11 cellular contexts compared by ENCODE assay signal in the genomic region with DNA sequence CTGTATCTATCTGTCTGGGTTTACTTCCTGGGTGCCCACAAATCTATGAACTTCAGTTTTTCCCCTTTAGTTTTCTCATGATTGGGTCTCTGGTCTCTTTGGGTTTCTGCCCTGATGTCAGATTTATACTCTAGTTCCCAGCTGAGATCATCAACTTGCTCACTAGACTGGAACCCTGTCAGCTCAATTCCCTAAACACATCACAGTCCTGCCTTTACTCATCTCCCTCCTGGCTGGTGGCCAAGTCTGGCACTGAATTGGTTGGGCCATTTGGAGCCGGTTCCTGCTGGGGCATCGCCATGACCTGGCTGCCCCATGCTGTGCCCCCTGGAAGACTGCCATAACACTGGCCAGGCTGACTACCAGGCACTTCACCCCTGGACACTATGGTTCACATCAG.
DNase-seq lines count a peak whose midpoint lies in the region; ATAC-seq and TF ChIP-seq lines count a peak whose summit lies in the region.
"Had no signal": no experiment of that assay in that cellular context is flagged by ENCODE, and none has a peak within 500 bp of the region (broad histone marks: within the 10 kb centered on the region; RNA-seq: fewer than 3 reads in every experiment).

No MANE protein-coding gene starts in this region.

- intact Hi-C loops in posterior vena cava (cut with DNase I) = no loop called here
- intact Hi-C loops in testis (cut with DNase I; ENCODE audit: low total_unique reads) = no loop called here

- no peak overlapping the region for H3K27ac Mint-ChIP-seq in GM23338

- in situ Hi-C loops in G401 (cut with HindIII; ENCODE audit: low sequenced_read_pairs) = no loop called here

- H3K4me3 Mint-ChIP-seq in GM23338 = no peak overlapping the region

- H3K27ac ChIP-seq in GM23338 (ENCODE audit: low read depth) (no peak overlapping the region), testis (no peak overlapping the region)
- H3K27ac ChIP-seq: cardiac muscle cell had no signal

- WGBS in testis, 2 donors = 60 to 84% methylated on average over 1 to 2 of the region's 2 CpGs

- no peaks in the 10 kb centered on the region for H3K27me3 ChIP-seq in GM23338 (ENCODE audit: insufficient read depth)
- no peaks in the 10 kb centered on the region for H3K27me3 ChIP-seq in testis
- H3K27me3 ChIP-seq: cardiac muscle cell had no signal

- H4K20me1 ChIP-seq in GM23338 (replicated peaks; ENCODE audit: insufficient read depth) = no peaks in the 10 kb centered on the region

- no peaks in the 10 kb centered on the region for H3K79me2 ChIP-seq in GM23338 (replicated peaks; ENCODE audit: insufficient read depth)

- TF ChIP-seq CTCF in GM23338 (conservative IDR thresholded peaks at IDR 0.05; ENCODE audit: low read depth in 2 of 2) = no peak
- no peak for TF ChIP-seq CTCF in testis (IDR thresholded peaks at IDR 0.05)

- H2AFZ ChIP-seq in GM23338 = 0 out of 2 replicates have a peak overlapping the region, but pooled peaks have one; percentile 33

- DNase-seq in G401 (ENCODE audit: low spot score) = peak; percentile 10
- no peak for DNase-seq in GM23338 (ENCODE audit: low spot score)
- DNase-seq in NCI-H446 treated with DMSO at 0.1 percent for 48 hours (lab: John Stamatoyannopoulos, UW) = peak; percentile 74
- peak; percentile 63 for DNase-seq in left kidney (ENCODE audit: low read depth, low spot score)
- DNase-seq in posterior vena cava (ENCODE audit: low spot score) = no peak
- DNase-seq in testis = no peak
- no peak for DNase-seq in COLO829 (ENCODE audit: low spot score)
- DNase-seq: foreskin melanocyte, mammary epithelial cell had no signal

- no peaks in the 10 kb centered on the region for H3F3A ChIP-seq in GM23338 (replicated peaks; ENCODE audit: low read depth)

- no peak overlapping the region for H3K4me3 ChIP-seq in GM23338
- no peak overlapping the region for H3K4me3 ChIP-seq in testis
- H3K4me3 ChIP-seq: cardiac muscle cell had no signal

- H3K4me1 ChIP-seq in GM23338 (ENCODE audit: insufficient read depth) (peaks cover 10% of the 10 kb centered on the region; the same call in 1 of the 2 replicates), testis (no peaks in the 10 kb centered on the region)

- H3K4me2 ChIP-seq in GM23338 = no peak overlapping the region

- ATAC-seq in GM23338 (no peak), GM21528 (IDR thresholded peaks at IDR 0.05; ENCODE audit: low FRiP score, unreplicated experiment) (no peak)

- H3K36me3 ChIP-seq in GM23338 (ENCODE audit: insufficient read depth) (no peaks in the 10 kb centered on the region), testis (ENCODE audit: low read depth, missing control alignments) (no peaks in the 10 kb centered on the region)
- H3K36me3 ChIP-seq: cardiac muscle cell had no signal

- H3K27me3 Mint-ChIP-seq in GM23338 (ENCODE audit: insufficient read depth, low read depth, poor library complexity) = no peaks in the 10 kb centered on the region

- H3K9me2 ChIP-seq in GM23338 (ENCODE audit: insufficient read depth) = no peaks in the 10 kb centered on the region

- H3K36me3 Mint-ChIP-seq in GM23338 (ENCODE audit: low read depth) = no peaks in the 10 kb centered on the region

- H3K9me3 Mint-ChIP-seq in GM23338 = no peaks in the 10 kb centered on the region

- H3K9me3 ChIP-seq in testis = no peaks in the 10 kb centered on the region

- peaks cover 5% of the 10 kb centered on the region; the same call in 2 of the 3 replicates for H3K4me1 Mint-ChIP-seq in GM23338

- TF ChIP-seq POLR2A in testis (IDR thresholded peaks at IDR 0.05) = no peak

TF ChIP-seq in GM23338, 12 proteins besides CTCF, POLR2A, EP300 and RAD21 (continues in another document):
- TF ChIP-seq EZH2 (IDR thresholded peaks at IDR 0.05; ENCODE audit: low read depth, unreplicated experiment) (no peak), STAT1 (IDR thresholded peaks at IDR 0.05; ENCODE audit: unreplicated experiment) (no peak), NANOG (IDR thresholded peaks at IDR 0.05; ENCODE audit: borderline replicate concordance) (no peak), EZH2phosphoT487 (IDR thresholded peaks at IDR 0.05; ENCODE audit: unreplicated experiment) (no peak)
- TF ChIP-seq, protein P1, sequence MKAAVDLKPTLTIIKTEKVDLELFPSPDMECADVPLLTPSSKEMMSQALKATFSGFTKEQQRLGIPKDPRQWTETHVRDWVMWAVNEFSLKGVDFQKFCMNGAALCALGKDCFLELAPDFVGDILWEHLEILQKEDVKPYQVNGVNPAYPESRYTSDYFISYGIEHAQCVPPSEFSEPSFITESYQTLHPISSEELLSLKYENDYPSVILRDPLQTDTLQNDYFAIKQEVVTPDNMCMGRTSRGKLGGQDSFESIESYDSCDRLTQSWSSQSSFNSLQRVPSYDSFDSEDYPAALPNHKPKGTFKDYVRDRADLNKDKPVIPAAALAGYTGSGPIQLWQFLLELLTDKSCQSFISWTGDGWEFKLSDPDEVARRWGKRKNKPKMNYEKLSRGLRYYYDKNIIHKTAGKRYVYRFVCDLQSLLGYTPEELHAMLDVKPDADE (IDR thresholded peaks at IDR 0.05) = no peak
- TF ChIP-seq, protein P2, sequence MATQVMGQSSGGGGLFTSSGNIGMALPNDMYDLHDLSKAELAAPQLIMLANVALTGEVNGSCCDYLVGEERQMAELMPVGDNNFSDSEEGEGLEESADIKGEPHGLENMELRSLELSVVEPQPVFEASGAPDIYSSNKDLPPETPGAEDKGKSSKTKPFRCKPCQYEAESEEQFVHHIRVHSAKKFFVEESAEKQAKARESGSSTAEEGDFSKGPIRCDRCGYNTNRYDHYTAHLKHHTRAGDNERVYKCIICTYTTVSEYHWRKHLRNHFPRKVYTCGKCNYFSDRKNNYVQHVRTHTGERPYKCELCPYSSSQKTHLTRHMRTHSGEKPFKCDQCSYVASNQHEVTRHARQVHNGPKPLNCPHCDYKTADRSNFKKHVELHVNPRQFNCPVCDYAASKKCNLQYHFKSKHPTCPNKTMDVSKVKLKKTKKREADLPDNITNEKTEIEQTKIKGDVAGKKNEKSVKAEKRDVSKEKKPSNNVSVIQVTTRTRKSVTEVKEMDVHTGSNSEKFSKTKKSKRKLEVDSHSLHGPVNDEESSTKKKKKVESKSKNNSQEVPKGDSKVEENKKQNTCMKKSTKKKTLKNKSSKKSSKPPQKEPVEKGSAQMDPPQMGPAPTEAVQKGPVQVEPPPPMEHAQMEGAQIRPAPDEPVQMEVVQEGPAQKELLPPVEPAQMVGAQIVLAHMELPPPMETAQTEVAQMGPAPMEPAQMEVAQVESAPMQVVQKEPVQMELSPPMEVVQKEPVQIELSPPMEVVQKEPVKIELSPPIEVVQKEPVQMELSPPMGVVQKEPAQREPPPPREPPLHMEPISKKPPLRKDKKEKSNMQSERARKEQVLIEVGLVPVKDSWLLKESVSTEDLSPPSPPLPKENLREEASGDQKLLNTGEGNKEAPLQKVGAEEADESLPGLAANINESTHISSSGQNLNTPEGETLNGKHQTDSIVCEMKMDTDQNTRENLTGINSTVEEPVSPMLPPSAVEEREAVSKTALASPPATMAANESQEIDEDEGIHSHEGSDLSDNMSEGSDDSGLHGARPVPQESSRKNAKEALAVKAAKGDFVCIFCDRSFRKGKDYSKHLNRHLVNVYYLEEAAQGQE (IDR thresholded peaks at IDR 0.05; ENCODE audit: unreplicated experiment) = no peak

Comparison
In these comparisons a context has a peak if more than half of its experiments do, and no peak if none do; other contexts are left out.
1. DNase-seq: peak in G401 (single experiment), NCI-H446 treated with DMSO at 0.1 percent for 48 hours (single experiment) and left kidney (single experiment); none in GM23338 (single experiment), posterior vena cava (single experiment), testis (single experiment) and COLO829 (single experiment).